8 cellular contexts compared by ENCODE assay signal in the genomic region with DNA sequence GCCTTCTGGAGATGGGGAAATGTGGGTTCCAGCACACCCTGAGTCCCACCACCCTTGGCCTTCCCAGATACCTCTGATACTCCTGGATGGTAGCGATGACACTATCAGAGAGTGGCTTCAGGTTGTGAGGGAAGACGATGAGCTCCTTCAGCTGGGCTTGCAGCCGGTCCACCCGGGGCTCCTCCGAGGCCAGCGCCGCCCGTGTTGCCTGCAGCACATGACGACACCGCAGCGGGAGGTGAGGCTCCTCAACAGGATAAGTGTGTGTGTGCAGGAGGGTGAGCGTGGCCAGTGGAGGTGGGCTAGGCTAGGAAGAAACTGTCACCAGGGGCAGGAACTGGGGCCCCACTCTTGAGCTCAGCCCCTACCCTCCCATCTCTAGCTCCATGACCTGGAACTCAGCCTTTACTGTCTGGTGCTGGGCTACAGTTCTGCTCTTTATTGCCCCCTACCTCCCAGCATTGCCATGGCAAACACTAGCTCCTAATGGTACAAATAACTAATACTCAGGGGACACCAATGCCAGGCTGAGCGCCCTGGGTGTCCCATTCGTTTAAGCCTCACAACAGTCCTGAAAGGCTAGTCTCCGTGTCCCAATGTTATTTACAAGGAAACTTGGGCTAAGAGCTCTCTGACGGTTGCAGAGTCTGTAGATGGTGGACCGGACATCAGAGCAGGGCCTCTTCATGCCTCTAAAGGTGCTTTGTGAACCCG.
DNase-seq lines count a peak whose midpoint lies in the region; ATAC-seq, FAIRE-seq and TF ChIP-seq lines count a peak whose summit lies in the region.

No MANE protein-coding gene starts in this region.

- no peak for FAIRE-seq in kidney (lab: Jason Lieb, UNC)
- no peak for FAIRE-seq in GM19239 (lab: Jason Lieb, UNC)

- H3K4me3 ChIP-seq in AG09309 (ENCODE audit: control insufficient read depth, low read depth, low read length) (no peak overlapping the region), kidney (ENCODE audit: low read length in 2 of 2) (no peak overlapping the region)

- intact Hi-C loops in kidney (cut with DNase I), result no loop called here

- no peaks in the 10 kb centered on the region for H3K36me3 ChIP-seq in kidney (ENCODE audit: control insufficient read depth in 1 of 2, insufficient read depth in 2 of 2, low read length in 2 of 2)

- H3K4me1 ChIP-seq in kidney (ENCODE audit: control insufficient read depth in 1 of 2, insufficient read depth in 1 of 2, low read depth in 1 of 2, low read length in 2 of 2), result peaks cover 0 to 5% of the 10 kb centered on the region in 2 donors

- H3K9ac ChIP-seq in kidney (ENCODE audit: low read length in 2 of 2), result no peak overlapping the region

- H3K9me3 ChIP-seq in kidney (ENCODE audit: control insufficient read depth in 1 of 2, low read length in 2 of 2), result no peaks in the 10 kb centered on the region

- DNase-seq in AG09309 (ENCODE audit: low read depth) (no peak), GM13977 (ENCODE audit: low spot score) (peak; percentile 61), SW480 (ENCODE audit: low spot score) (peak; percentile 22), kidney (peak; percentile 43), GM19239 (ENCODE audit: insufficient read length, low spot score) (no peak)

- in situ Hi-C loops in GM13977 (cut with MboI; ENCODE audit: low pct_unique_long_range_greater_than_20kb, low sequenced_read_pairs, unreplicated experiment), result loop anchor here (5.0 kb wide), 1 partner anchor 75 kb away; no protein-coding TSS in a partner anchor

- no peak for ATAC-seq in GM21515 (IDR thresholded peaks at IDR 0.05; ENCODE audit: unreplicated experiment)
- ATAC-seq in GM19328 (IDR thresholded peaks at IDR 0.05; ENCODE audit: unreplicated experiment), result no peak
- ATAC-seq in HG02981 (IDR thresholded peaks at IDR 0.05; ENCODE audit: unreplicated experiment), result no peak

- TF ChIP-seq CTCF in AG09309 (IDR thresholded peaks at IDR 0.05; ENCODE audit: control insufficient read depth, insufficient read depth, low read depth, low read length, missing control alignments), result peak; percentile 60
- TF ChIP-seq CTCF in GM13977 (IDR thresholded peaks at IDR 0.05; ENCODE audit: extremely low read depth, insufficient read depth, missing control alignments), result peak; percentile 42
- peak; percentile 42 for TF ChIP-seq CTCF in kidney (IDR thresholded peaks at IDR 0.05; ENCODE audit: borderline replicate concordance, extremely low read depth, insufficient read depth)

- no peak overlapping the region for H3K27ac ChIP-seq in kidney (ENCODE audit: low read depth in 2 of 2, low read length in 2 of 2)

Comparison
In these comparisons a context has a peak if more than half of its experiments do, and no peak if none do; other contexts are left out.
1. DNase-seq: peak in GM13977 (single experiment), SW480 (single experiment) and kidney (single experiment); none in AG09309 (single experiment) and GM19239 (single experiment).
2. Peak in every context shown above with its lines, with median percentiles within 50 percentile points of each other: CTCF ChIP-seq.